In genomic region chr12:14239350-14239934, GRCh38 we compare ENCODE assay signal across 8 cellular contexts.
A peak's percentile ranks its signal among the peaks of the same experiment; 100 is the strongest.
DNase-seq lines count a peak whose midpoint lies in the region; ATAC-seq, FAIRE-seq and TF ChIP-seq lines count a peak whose summit lies in the region.

No MANE protein-coding gene starts in this region.

- peak overlapping the region in 1 of 2 donors; percentile 48 for H3K9ac ChIP-seq in kidney (ENCODE audit: low read length in 2 of 2)

- no peak for TF ChIP-seq CTCF in kidney (IDR thresholded peaks at IDR 0.05; ENCODE audit: borderline replicate concordance, extremely low read depth, insufficient read depth)

- ATAC-seq in HG02885 (IDR thresholded peaks at IDR 0.05; ENCODE audit: poor library complexity, unreplicated experiment) = peak; percentile 80

- H3K4me1 ChIP-seq in kidney (ENCODE audit: control insufficient read depth in 1 of 2, insufficient read depth in 1 of 2, low read depth in 1 of 2, low read length in 2 of 2) = peaks cover 0 to 10% of the 10 kb centered on the region in 2 donors

- H3K9me3 ChIP-seq in kidney (ENCODE audit: control insufficient read depth in 1 of 2, low read length in 2 of 2) = peaks cover 0 to 4% of the 10 kb centered on the region in 2 donors

- peak; percentile 23 to 30 for DNase-seq in stimulated activated CD4-positive, alpha-beta T cell treated with anti-CD3 and anti-CD28 coated beads, Interleukin-2, amount 100 ng/mL, for 24 hours
- DNase-seq in stimulated activated CD4-positive, alpha-beta T cell treated with anti-CD3 and anti-CD28 coated beads, Interleukin-4, amount 100 ng/mL, for 1 hour = no peak
- DNase-seq in NCI-H69 (lab: John Stamatoyannopoulos, UW) = peak; percentile 78
- no peak for DNase-seq in kidney
- DNase-seq in superior temporal gyrus (ENCODE audit: extremely low spot score) = peak; percentile 13
- no peak for DNase-seq in cerebellum (ENCODE audit: low spot score)

- 33 to 44% (median 39%) methylated on average over 13 of the region's 13 CpGs for WGBS in adipose tissue, 3 donors

- no peak for FAIRE-seq in kidney (lab: Jason Lieb, UNC)

- H3K27ac ChIP-seq in adipose tissue (ENCODE audit: low read depth, low read length) = peak overlapping the region; percentile 2
- peak overlapping the region; percentile 9 to 49 for H3K27ac ChIP-seq in kidney (ENCODE audit: low read depth in 2 of 2, low read length in 2 of 2)

- no peaks in the 10 kb centered on the region for H3K36me3 ChIP-seq in kidney (ENCODE audit: control insufficient read depth in 1 of 2, insufficient read depth in 2 of 2, low read length in 2 of 2)

- H3K4me3 ChIP-seq in kidney (ENCODE audit: low read length in 2 of 2) = peak overlapping the region; percentile 5 to 39

- intact Hi-C loops in kidney (cut with DNase I) = no loop called here

Comparison
In these comparisons a context has a peak if more than half of its experiments do, and no peak if none do; other contexts are left out.
1. DNase-seq: peak in stimulated activated CD4-positive, alpha-beta T cell treated with anti-CD3 and anti-CD28 coated beads, Interleukin-2, amount 100 ng/mL, for 24 hours (2 of 2), NCI-H69 (single experiment) and superior temporal gyrus (single experiment); none in stimulated activated CD4-positive, alpha-beta T cell treated with anti-CD3 and anti-CD28 coated beads, Interleukin-4, amount 100 ng/mL, for 1 hour (single experiment), kidney (single experiment) and cerebellum (single experiment).